ENCODE assay signal across 6 cellular contexts in genomic region chr22:21394613-21395012, GRCh38. TPM values are rescaled to one million over a fixed set of nuclear protein-coding genes. Genes with fewer than 3 reads are reported as not detected.
"Had no signal": no experiment of that assay in that cellular context is flagged by ENCODE, and none has a peak within 500 bp of the region (broad histone marks: within the 10 kb centered on the region; RNA-seq: fewer than 3 reads in every experiment).

No MANE protein-coding gene starts in this region.

RNA-seq across cellular contexts. Expression of gene RIMBP3B, which starts 11.1 kb away (rescaled TPM):
- total RNA-seq: PC-3, PC-9, Peyer's patch, Right ventricle myocardium superior, RPMI7951 had no signal
- polyA plus RNA-seq: SK-N-SH had no signal
